8 cellular contexts compared by ENCODE assay signal in the genomic region with DNA sequence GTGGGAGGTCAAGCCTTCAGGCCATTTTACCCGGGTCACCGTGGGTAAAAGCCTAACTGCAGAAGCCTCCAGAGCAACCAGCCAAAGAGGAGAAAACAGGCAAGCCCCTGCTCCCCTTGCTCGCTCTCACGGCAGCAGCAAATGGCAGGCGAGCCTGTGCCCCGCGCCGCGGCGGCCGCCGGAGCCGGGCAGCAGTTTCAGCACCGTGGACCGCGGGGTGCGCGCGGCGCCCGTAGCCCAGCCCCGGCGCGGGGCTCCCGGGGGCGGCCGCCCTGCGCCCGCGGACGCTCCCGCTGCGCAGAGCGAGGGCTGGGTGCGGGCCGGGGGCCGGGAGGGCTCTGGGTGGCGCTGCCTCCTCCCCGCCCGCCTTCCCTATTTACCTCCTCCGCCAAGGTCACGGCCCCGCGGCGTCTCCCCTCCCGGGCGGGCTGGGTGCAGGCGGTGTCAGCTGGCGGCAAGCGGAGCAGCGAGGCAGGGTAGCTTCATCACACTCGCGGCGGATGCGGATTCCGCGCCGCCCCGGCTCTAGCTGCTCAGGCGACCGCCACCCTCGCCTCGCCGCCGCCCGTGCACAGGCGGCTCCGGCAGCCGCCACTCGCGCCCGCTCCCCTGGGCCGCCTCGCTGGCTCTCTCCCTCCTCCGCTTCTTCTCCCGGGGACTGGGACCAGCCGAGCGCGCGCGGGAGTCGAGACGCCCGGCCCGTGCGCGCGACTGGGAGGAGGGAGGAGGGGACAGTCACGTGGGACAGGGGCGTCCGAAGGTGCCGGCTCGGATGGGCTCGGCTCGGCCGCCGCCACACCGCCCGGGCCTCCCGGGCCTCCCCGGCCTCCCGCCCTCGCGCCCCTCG. TPM values are rescaled to one million over a fixed set of nuclear protein-coding genes. Genes with fewer than 3 reads are reported as not detected.
DNase-seq lines count a peak whose midpoint lies in the region; ATAC-seq and TF ChIP-seq lines count a peak whose summit lies in the region.

Gene RGS7, minus strand, starts transcription at position 687 of the 847 bp plus-strand sequence.

- H3K4me3 ChIP-seq in SJCRH30 (peak within 1 kb of the TSS; percentile 59), endocrine pancreas (ENCODE audit: control insufficient read depth, insufficient read depth, low read length) (peak within 1 kb of the TSS; percentile 46), lower lobe of right lung (peak within 1 kb of the TSS; percentile 55), suprapubic skin (peak within 1 kb of the TSS; percentile 52)

- H3K27me3 ChIP-seq in SJCRH30 (0 out of 2 replicates have a peak, but pooled peaks cover 5% of the 10 kb centered on the region), endocrine pancreas (ENCODE audit: control insufficient read depth, insufficient read depth, low read length) (no peaks in the 10 kb centered on the region), lower lobe of right lung (ENCODE audit: low read depth) (peaks cover 33% of the 10 kb centered on the region), suprapubic skin (peaks cover 13% of the 10 kb centered on the region)

- 0% methylated on average over 6 of the region's 105 CpGs for WGBS in suprapubic skin

- H3K36me3 ChIP-seq in SJCRH30 (no peaks in the 10 kb centered on the region), endocrine pancreas (ENCODE audit: control insufficient read depth, insufficient read depth, low read length) (no peaks in the 10 kb centered on the region), lower lobe of right lung (no peaks in the 10 kb centered on the region), suprapubic skin (no peaks in the 10 kb centered on the region)

- no peak for TF ChIP-seq POLR2A in suprapubic skin (IDR thresholded peaks at IDR 0.05)

- H3K9me3 ChIP-seq in SJCRH30 (replicated peaks) = no peaks in the 10 kb centered on the region
- no peaks in the 10 kb centered on the region for H3K9me3 ChIP-seq in endocrine pancreas (ENCODE audit: control insufficient read depth, low read length)
- H3K9me3 ChIP-seq in lower lobe of right lung = no peaks in the 10 kb centered on the region
- no peaks in the 10 kb centered on the region for H3K9me3 ChIP-seq in suprapubic skin

- no peaks in the 10 kb centered on the region for H3K4me1 ChIP-seq in SJCRH30
- H3K4me1 ChIP-seq in endocrine pancreas (ENCODE audit: control insufficient read depth, insufficient read depth, low read length) = peaks cover 36% of the 10 kb centered on the region
- H3K4me1 ChIP-seq in lower lobe of right lung = no peaks in the 10 kb centered on the region
- peaks cover 13% of the 10 kb centered on the region for H3K4me1 ChIP-seq in suprapubic skin

- no peak within 1 kb of the TSS for H3K27ac ChIP-seq in SJCRH30
- H3K27ac ChIP-seq in lower lobe of right lung = no peak within 1 kb of the TSS
- no peak within 1 kb of the TSS for H3K27ac ChIP-seq in suprapubic skin

- H3K9ac ChIP-seq in endocrine pancreas (ENCODE audit: control insufficient read depth, insufficient read depth, low read length) = peak within 1 kb of the TSS; percentile 93

- TF ChIP-seq EP300 in suprapubic skin (IDR thresholded peaks at IDR 0.05) = no peak

- intact Hi-C loops in lower lobe of right lung (cut with DNase I) = no loop called here

- TF ChIP-seq CTCF in lower lobe of right lung (IDR thresholded peaks at IDR 0.05) = no peak
- no peak for TF ChIP-seq CTCF in suprapubic skin (IDR thresholded peaks at IDR 0.05)

- DNase-seq in DMS153 (lab: John Stamatoyannopoulos, UW) = peak; percentile 82
- peak; percentile 64 for DNase-seq in HT1080 (ENCODE audit: low read depth)
- peak; percentile 63 to 67 for DNase-seq in SJCRH30
- peak; percentile 46 for DNase-seq in lower lobe of right lung
- peak in 1 of 2 donors; percentile 61 for DNase-seq in suprapubic skin (ENCODE audit: low spot score in 2 of 2)
- no peak for DNase-seq in NCI-H187 treated with DMSO at 0.1 percent for 48 hours (lab: John Stamatoyannopoulos, UW)

- peak; percentile 55 for ATAC-seq in GM21381 (IDR thresholded peaks at IDR 0.05; ENCODE audit: unreplicated experiment)
- ATAC-seq in lower lobe of right lung = peak; percentile 86 to 89

RNA-seq across cellular contexts. Expression of gene RGS7, which starts in this region (rescaled TPM):
- 1.8 and 2.1 TPM in 2 replicates for total RNA-seq in HT1080 (2014; rRNA removed; shearing (Covaris generic))
- 0.95 and 1.1 TPM in 2 replicates for polyA plus RNA-seq in HT1080 (2015; cell fraction: cytosol; rRNA removed)
- polyA plus RNA-seq in HT1080 (2015; cell fraction: nucleus; rRNA removed) = 0.45 and 0.93 TPM in 2 replicates
- 0.16 TPM in 1 of 2 replicates, not detected in the other for total RNA-seq in SJCRH30 (2014; rRNA removed; shearing (Covaris generic))
- total RNA-seq in lower lobe of right lung = 0.21 TPM
- not detected for total RNA-seq in suprapubic skin

Comparison
In these comparisons a context has a peak if more than half of its experiments do, and no peak if none do; other contexts are left out.
1. Peak in DNase-seq and H3K4me3 ChIP-seq in SJCRH30; RNA of the gene not detected or under 1 TPM.
2. Peak in DNase-seq, ATAC-seq and H3K4me3 ChIP-seq in lower lobe of right lung; RNA of the gene not detected or under 1 TPM.